8 cellular contexts compared by ENCODE assay signal in genomic region chr17:39676198-39676819, GRCh38. TPM values are rescaled to one million over a fixed set of nuclear protein-coding genes. Genes with fewer than 3 reads are reported as not detected.
DNase-seq lines count a peak whose midpoint lies in the region; ATAC-seq and TF ChIP-seq lines count a peak whose summit lies in the region.

No MANE protein-coding gene starts in this region.

- intact Hi-C loops in body of pancreas (cut with DNase I) (no loop called here), posterior cingulate gyrus (cut with DNase I) (no loop called here)

- H3K36me3 ChIP-seq in NT2/D1 (ENCODE audit: insufficient read depth, insufficient read length, low read length) (peaks cover 11% of the 10 kb centered on the region), body of pancreas (replicated peaks in 1 of 2; ENCODE audit: insufficient read depth in 1 of 2, low read depth in 2 of 2) (no peaks in the 10 kb centered on the region), mesendoderm (ENCODE audit: control insufficient read depth, insufficient read depth, low read length) (no peaks in the 10 kb centered on the region)

- H3K27me3 Mint-ChIP-seq in mesothelial cell of epicardium (ENCODE audit: low read depth) = peaks cover 6% of the 10 kb centered on the region

- no peak overlapping the region for H3K56ac ChIP-seq in mesendoderm (ENCODE audit: low read length)

- no peaks in the 10 kb centered on the region for H3K79me1 ChIP-seq in mesendoderm (ENCODE audit: low read length)

- no peak overlapping the region for H2BK15ac ChIP-seq in mesendoderm (replicated peaks; ENCODE audit: low read depth)

- no peaks in the 10 kb centered on the region for H3K9me3 ChIP-seq in NT2/D1 (ENCODE audit: insufficient read depth, low read length)
- H3K9me3 ChIP-seq in body of pancreas = no peaks in the 10 kb centered on the region

- no peak overlapping the region for H2BK5ac ChIP-seq in mesendoderm (ENCODE audit: low read length)

- H3K79me2 ChIP-seq in mesendoderm (ENCODE audit: control insufficient read depth, insufficient read depth, low read length) = no peaks in the 10 kb centered on the region

- H3K4me3 ChIP-seq in NT2/D1 (ENCODE audit: insufficient read length, low read depth) = no peak overlapping the region
- H3K4me3 ChIP-seq in body of pancreas = no peak overlapping the region
- H3K4me3 ChIP-seq in mesendoderm (ENCODE audit: low read length) = no peak overlapping the region

- no peak overlapping the region for H3K23ac ChIP-seq in mesendoderm (ENCODE audit: low read length)

- peak overlapping the region; percentile 18 for H3K9ac ChIP-seq in NT2/D1 (ENCODE audit: insufficient read length, low read depth)
- no peak overlapping the region for H3K9ac ChIP-seq in mesendoderm (ENCODE audit: low read length)

- H4K5ac ChIP-seq in mesendoderm (ENCODE audit: low read length) = no peak overlapping the region

- H3K4me1 ChIP-seq in NT2/D1 (ENCODE audit: insufficient read depth, insufficient read length) = peaks cover 22% of the 10 kb centered on the region
- peaks cover 35% of the 10 kb centered on the region for H3K4me1 ChIP-seq in body of pancreas
- no peaks in the 10 kb centered on the region for H3K4me1 ChIP-seq in mesendoderm (ENCODE audit: control insufficient read depth, low read depth, low read length)

- no peak overlapping the region for H3K4ac ChIP-seq in mesendoderm (ENCODE audit: low read depth, low read length)

- H3K18ac ChIP-seq in mesendoderm (ENCODE audit: low read length) = no peak overlapping the region

- peaks cover 28% of the 10 kb centered on the region for H3K4me1 Mint-ChIP-seq in mesothelial cell of epicardium

- H3K27me3 ChIP-seq in NT2/D1 (ENCODE audit: insufficient read depth, insufficient read length) (no peaks in the 10 kb centered on the region), body of pancreas (no peaks in the 10 kb centered on the region), mesendoderm (ENCODE audit: insufficient read depth, low read length, poor library complexity) (no peaks in the 10 kb centered on the region)

- H2AK5ac ChIP-seq in mesendoderm (ENCODE audit: low read length) = no peak overlapping the region

- H3K9me3 Mint-ChIP-seq in mesothelial cell of epicardium = no peaks in the 10 kb centered on the region

- no peak overlapping the region for H3K27ac Mint-ChIP-seq in mesothelial cell of epicardium

- TF ChIP-seq CTCF in body of pancreas (IDR thresholded peaks at IDR 0.05) (no peak), mesothelial cell of epicardium (IDR thresholded peaks at IDR 0.05; ENCODE audit: unreplicated experiment) (no peak)

- no peak overlapping the region for H3K4me2 ChIP-seq in mesendoderm (ENCODE audit: low read length)

- no peak overlapping the region for H3K4me3 Mint-ChIP-seq in mesothelial cell of epicardium

- H3K27ac ChIP-seq in body of pancreas = peak overlapping the region in 3 of 4 donors; percentile 65 to 78 (median 76)
- H3K27ac ChIP-seq in mesendoderm (ENCODE audit: low read depth, low read length) = no peak overlapping the region

- DNase-seq in A172 (ENCODE audit: low spot score) (peak; percentile 53), NT2/D1 (ENCODE audit: low read depth, low spot score) (no peak), body of pancreas (peak; percentile 46 to 69 (median 60)), posterior cingulate gyrus (peak in 8 of 10 donors; percentile 70 to 96 (median 79)), mesendoderm (no peak), mesothelial cell of epicardium (ENCODE audit: low spot score in 2 of 2, unreplicated experiment in 2 of 2) (no peak)

- 57 to 61% methylated on average over 7 of the region's 7 CpGs for WGBS in body of pancreas, 2 donors
- WGBS in mesendoderm (ENCODE audit: extremely low coverage, insufficient coverage, low lambda C conversion rate) = no CpG with 5 or more reads among the region's 7 CpGs

- TF ChIP-seq POLR2A in GM19099 (IDR thresholded peaks at IDR 0.05; ENCODE audit: extremely low read depth, insufficient read length, low read depth) (peak; percentile 16), body of pancreas (IDR thresholded peaks at IDR 0.05) (no peak)

- H3K36me3 Mint-ChIP-seq in mesothelial cell of epicardium = peaks cover 12% of the 10 kb centered on the region

- no peak overlapping the region for H4K8ac ChIP-seq in mesendoderm (ENCODE audit: low read depth, low read length)

- ATAC-seq in body of pancreas (peak; percentile 17), HG03097 (IDR thresholded peaks at IDR 0.05; ENCODE audit: low FRiP score, unreplicated experiment) (no peak)

- H2BK120ac ChIP-seq in mesendoderm (ENCODE audit: low read depth, low read length) = no peak overlapping the region

RNA-seq across cellular contexts. Expression of gene PNMT, which starts 8.1 kb away (rescaled TPM):
- total RNA-seq in A172 (2014; rRNA removed; shearing (Covaris generic)) = not detected in 2 replicates
- 1 to 10 TPM; 1.3 to 2.6 TPM for total RNA-seq in body of pancreas
- 0.81 TPM for polyA plus RNA-seq in mesendoderm (2013, experiment 1 of 2)
- 0.63 TPM for polyA plus RNA-seq in mesendoderm (2013, experiment 2 of 2)
- total RNA-seq in mesothelial cell of epicardium = 1.7 to 2.1 TPM (median 1.7 TPM) in 3 replicates

RNA-seq across cellular contexts. Expression of gene TCAP, which starts 11.2 kb away (rescaled TPM):
- 0.19 and 0.26 TPM in 2 replicates for total RNA-seq in A172 (2014; rRNA removed; shearing (Covaris generic))
- total RNA-seq in body of pancreas (under 1 TPM in 1 of 2 donors, not detected in 1; 0.26 TPM), mesothelial cell of epicardium (1.6 to 3.0 TPM (median 2.3 TPM) in 3 replicates)
- polyA plus RNA-seq in mesendoderm (2013, experiment 1 of 2) = 0.10 TPM
- polyA plus RNA-seq in mesendoderm (2013, experiment 2 of 2) = 0.08 TPM

RNA-seq across cellular contexts. Expression of gene PGAP3, which starts 11.5 kb away (rescaled TPM):
- total RNA-seq in A172 (2014; rRNA removed; shearing (Covaris generic)) = 10.8 and 11.4 TPM in 2 replicates
- total RNA-seq in body of pancreas (10 to 100 TPM; 13.8 to 33.2 TPM), mesothelial cell of epicardium (36.8 to 39.1 TPM (median 37.1 TPM) in 3 replicates)
- polyA plus RNA-seq in mesendoderm (2013, experiment 1 of 2) = 8.3 TPM
- polyA plus RNA-seq in mesendoderm (2013, experiment 2 of 2) = 7.7 TPM

RNA-seq across cellular contexts. Expression of gene ERBB2, which starts 23.6 kb away (rescaled TPM):
- total RNA-seq in A172 (2014; rRNA removed; shearing (Covaris generic)) = 43.3 and 43.6 TPM in 2 replicates
- total RNA-seq in body of pancreas (10 to 100 TPM; 52.4 to 65.3 TPM), mesothelial cell of epicardium (141 to 146 TPM (median 142 TPM) in 3 replicates)
- polyA plus RNA-seq in mesendoderm (2013, experiment 1 of 2) = 73.2 TPM
- 72.9 TPM for polyA plus RNA-seq in mesendoderm (2013, experiment 2 of 2)

RNA-seq across cellular contexts. Expression of gene STARD3, which starts 39.4 kb away (rescaled TPM):
- total RNA-seq in A172 (2014; rRNA removed; shearing (Covaris generic)) = 35.1 and 42.9 TPM in 2 replicates
- 10 to 100 TPM; 30.1 to 63.9 TPM for total RNA-seq in body of pancreas
- 48.2 TPM for polyA plus RNA-seq in mesendoderm (2013, experiment 1 of 2)
- polyA plus RNA-seq in mesendoderm (2013, experiment 2 of 2) = 45.8 TPM
- 55.6 to 56.6 TPM (median 56.2 TPM) in 3 replicates for total RNA-seq in mesothelial cell of epicardium

Comparison
In these comparisons a context has a peak if more than half of its experiments do, and no peak if none do; other contexts are left out.
1. DNase-seq: peak in A172 (single experiment), body of pancreas (4 of 4) and posterior cingulate gyrus (8 of 10); none in NT2/D1 (single experiment), mesendoderm (single experiment) and mesothelial cell of epicardium (0 of 2).